In genomic region chr9:83706703-83707517, GRCh38 we compare ENCODE assay signal across 8 cellular contexts. TPM values are rescaled to one million over a fixed set of nuclear protein-coding genes. Genes with fewer than 3 reads are reported as not detected.
A peak's percentile ranks its signal among the peaks of the same experiment; 100 is the strongest.
DNase-seq lines count a peak whose midpoint lies in the region; ATAC-seq and TF ChIP-seq lines count a peak whose summit lies in the region.

No MANE protein-coding gene starts in this region.

- no peaks in the 10 kb centered on the region for H3K36me3 ChIP-seq in CD8-positive, alpha-beta memory T cell (ENCODE audit: insufficient read depth, low read length)

- TF ChIP-seq CTCF in astrocyte of the spinal cord (IDR thresholded peaks at IDR 0.05; ENCODE audit: low read depth, low read length) = no peak

- peak overlapping the region; percentile 99 for H3K4me3 ChIP-seq in CD8-positive, alpha-beta memory T cell (ENCODE audit: low read length)
- peak overlapping the region; percentile 65 for H3K4me3 ChIP-seq in astrocyte of the spinal cord (ENCODE audit: low read depth, low read length)

- no peaks in the 10 kb centered on the region for H3K27me3 Mint-ChIP-seq in CD8-positive, alpha-beta memory T cell
- H3K27me3 Mint-ChIP-seq in T-helper 2 cell treated with Interferon-gamma antibody and Interleukin-4, amounts not matched to agents 5 μg/mL and 100 μg/mL, for 36 hours (ENCODE audit: low read depth) = no peaks in the 10 kb centered on the region

- H3K36me3 Mint-ChIP-seq in CD8-positive, alpha-beta memory T cell = peaks cover 0 to 24% (median 3%) of the 10 kb centered on the region in 3 donors
- H3K36me3 Mint-ChIP-seq in T-helper 2 cell treated with Interferon-gamma antibody and Interleukin-4, amounts not matched to agents 5 μg/mL and 100 μg/mL, for 36 hours (ENCODE audit: low read depth) = peaks cover 19% of the 10 kb centered on the region

- peak; percentile 55 to 78 (median 71) for DNase-seq in CD8-positive, alpha-beta memory T cell
- peak; percentile 29 for DNase-seq in HT-29 (ENCODE audit: low spot score)
- peak; percentile 61 for DNase-seq in T-helper 2 cell treated with Interferon-gamma antibody and Interleukin-4, amounts not matched to agents 5 μg/mL and 100 μg/mL, for 36 hours (ENCODE audit: low spot score)
- peak; percentile 34 for DNase-seq in astrocyte of the spinal cord (ENCODE audit: low read depth, low spot score)
- DNase-seq in iPS-NIHi7 (ENCODE audit: extremely low spot score) = peak; percentile 82
- DNase-seq in stimulated activated CD4-positive, alpha-beta T cell treated with anti-CD3 and anti-CD28 coated beads, Interleukin-12 subunit alpha, Interleukin-12 subunit beta, amount 100 ng/mL, for 4 hours = peak; percentile 63
- DNase-seq in GM19240 (ENCODE audit: insufficient read length, low spot score) = no peak

- peak overlapping the region; percentile 98 to 100 (median 100) for H3K27ac Mint-ChIP-seq in CD8-positive, alpha-beta memory T cell
- peak overlapping the region; percentile 99 for H3K27ac Mint-ChIP-seq in T-helper 2 cell treated with Interferon-gamma antibody and Interleukin-4, amounts not matched to agents 5 μg/mL and 100 μg/mL, for 36 hours

- H3K4me1 ChIP-seq in CD8-positive, alpha-beta memory T cell (ENCODE audit: insufficient read depth, low read length) = peaks cover 44% of the 10 kb centered on the region

- H3K27ac ChIP-seq in CD8-positive, alpha-beta memory T cell (ENCODE audit: low read depth, low read length) = peak overlapping the region; percentile 99

- H3K4me1 Mint-ChIP-seq in CD8-positive, alpha-beta memory T cell = peaks cover 45 to 63% (median 58%) of the 10 kb centered on the region in 3 donors
- peaks cover 33% of the 10 kb centered on the region for H3K4me1 Mint-ChIP-seq in T-helper 2 cell treated with Interferon-gamma antibody and Interleukin-4, amounts not matched to agents 5 μg/mL and 100 μg/mL, for 36 hours (ENCODE audit: low read depth)

- ATAC-seq in GM19468 (IDR thresholded peaks at IDR 0.05; ENCODE audit: extremely low read depth, unreplicated experiment) = peak; percentile 2

- no peaks in the 10 kb centered on the region for H3K9me3 ChIP-seq in CD8-positive, alpha-beta memory T cell (ENCODE audit: low read length)

- peak overlapping the region; percentile 84 to 99 (median 98) for H3K4me3 Mint-ChIP-seq in CD8-positive, alpha-beta memory T cell
- H3K4me3 Mint-ChIP-seq in T-helper 2 cell treated with Interferon-gamma antibody and Interleukin-4, amounts not matched to agents 5 μg/mL and 100 μg/mL, for 36 hours = peak overlapping the region; percentile 86

- in situ Hi-C loops in astrocyte of the spinal cord (cut with HindIII; ENCODE audit: low sequenced_read_pairs) = no loop called here

- CTCF ChIA-PET in CD8-positive, alpha-beta memory T cell (lab: Charles Lee) = interaction anchor here (1.4 to 3.7 kb wide), 5 partner anchors 18 to 273 kb away, joined by 6 to 22 read pairs (median 11); partner anchors contain the start of genes HNRNPK, IDNK and RMI1

- no peaks in the 10 kb centered on the region for H3K27me3 ChIP-seq in CD8-positive, alpha-beta memory T cell (ENCODE audit: insufficient read depth, low read length, poor library complexity, severe bottlenecking)

- H3K9me3 Mint-ChIP-seq in CD8-positive, alpha-beta memory T cell = no peaks in the 10 kb centered on the region
- H3K9me3 Mint-ChIP-seq in T-helper 2 cell treated with Interferon-gamma antibody and Interleukin-4, amounts not matched to agents 5 μg/mL and 100 μg/mL, for 36 hours = no peaks in the 10 kb centered on the region

- POLR2A ChIA-PET in CD8-positive, alpha-beta memory T cell (lab: Charles Lee) = interaction anchor here (0.7 to 2.7 kb wide), 9 partner anchors 11 to 273 kb away, joined by 3 to 28 read pairs (median 4); partner anchors contain the start of genes HNRNPK, IDNK, KIF27 and RMI1

RNA-seq across cellular contexts. Expression of gene UBQLN1, which starts 0.8 kb away (rescaled TPM):
- 100 to 1,000 TPM in 1 of 2 experiments, 10 to 100 TPM in 1; 95.1 to 101 TPM for total RNA-seq in CD8-positive, alpha-beta memory T cell
- polyA plus RNA-seq in CD8-positive, alpha-beta memory T cell = 76.6 TPM
- total RNA-seq in HT-29 (2014; rRNA removed; shearing (Covaris generic)) = 79.2 and 82.4 TPM in 2 replicates
